ENCODE assay signal across 2 cellular contexts in genomic region chr6:149340200-149340599, GRCh38.
A peak's percentile ranks its signal among the peaks of the same experiment; 100 is the strongest.
TF ChIP-seq lines count a peak whose summit lies in the region.

No MANE protein-coding gene starts in this region.

TF ChIP-seq in liver, 16 proteins besides CTCF, POLR2A, EP300 and RAD21:
- TF ChIP-seq ATF3 (IDR thresholded peaks at IDR 0.05), result no peak
- TF ChIP-seq HNF4A (conservative IDR thresholded peaks at IDR 0.05), result peak; percentile 6 to 11
TF ChIP-seq in liver: peak in this region for 1.

TF ChIP-seq in HepG2, 621 proteins besides CTCF, POLR2A, EP300 and RAD21:
- TF ChIP-seq ATF5 (CRISPR knock-in tag; IDR thresholded peaks at IDR 0.05; ENCODE audit: low read depth) (no peak), ONECUT2 (CRISPR knock-in tag; IDR thresholded peaks at IDR 0.05) (no peak), MLLT10 (CRISPR knock-in tag; IDR thresholded peaks at IDR 0.05) (no peak), ZNF230 (CRISPR knock-in tag; IDR thresholded peaks at IDR 0.05) (no peak), SCMH1 (CRISPR knock-in tag; IDR thresholded peaks at IDR 0.05; ENCODE audit: borderline replicate concordance) (no peak), MAFF (IDR thresholded peaks at IDR 0.05; ENCODE audit: low read depth, low read length) (no peak), SMAD3 (CRISPR knock-in tag; IDR thresholded peaks at IDR 0.05) (no peak), ZNF598 (CRISPR knock-in tag; IDR thresholded peaks at IDR 0.05; ENCODE audit: borderline replicate concordance) (no peak), ZNF10 (CRISPR knock-in tag; IDR thresholded peaks at IDR 0.05; ENCODE audit: borderline replicate concordance, low read depth) (no peak)
